1 cellular context compared by ENCODE assay signal in genomic region chr17:81995463-81996231, GRCh38.
A peak's percentile ranks its signal among the peaks of the same experiment; 100 is the strongest.
TF ChIP-seq lines count a peak whose summit lies in the region.

No MANE protein-coding gene starts in this region.

TF ChIP-seq in HepG2, 621 proteins besides CTCF, POLR2A, EP300 and RAD21 (continued from another document and continues in another):
- no peak for TF ChIP-seq FOXP4 (CRISPR knock-in tag; IDR thresholded peaks at IDR 0.05)
- 0 out of 2 replicates have a peak, but pooled peaks have one; percentile 10 for TF ChIP-seq FOXK1 (CRISPR knock-in tag; IDR thresholded peaks at IDR 0.05; ENCODE audit: borderline replicate concordance, low read depth)
- no peak for TF ChIP-seq KLF15 (CRISPR knock-in tag; IDR thresholded peaks at IDR 0.05; ENCODE audit: borderline replicate concordance)
- TF ChIP-seq ZNF382 (CRISPR knock-in tag; IDR thresholded peaks at IDR 0.05; ENCODE audit: borderline replicate concordance): no peak
- TF ChIP-seq ZHX1 (CRISPR knock-in tag; IDR thresholded peaks at IDR 0.05; ENCODE audit: low read depth): no peak; the same call in 1 of the 2 replicates
- no peak for TF ChIP-seq TBP (CRISPR knock-in tag; IDR thresholded peaks at IDR 0.05)
- TF ChIP-seq DMAP1 (CRISPR knock-in tag; IDR thresholded peaks at IDR 0.05): peak; percentile 81
- TF ChIP-seq ZNF546 (CRISPR knock-in tag; conservative IDR thresholded peaks at IDR 0.05): no peak; the same call in 1 of the 2 replicates
- peak; percentile 70; the same call in 1 of the 2 replicates for TF ChIP-seq FUBP1 (CRISPR knock-in tag; IDR thresholded peaks at IDR 0.05; ENCODE audit: borderline replicate concordance)
- TF ChIP-seq PHF8 (CRISPR knock-in tag; IDR thresholded peaks at IDR 0.05): peak; percentile 82
- TF ChIP-seq ZNF556 (CRISPR knock-in tag; IDR thresholded peaks at IDR 0.05; ENCODE audit: borderline replicate concordance): no peak
- TF ChIP-seq HNRNPH1 (optimal IDR thresholded peaks at IDR 0.05; ENCODE audit: low read depth, low read length): peak; percentile 86
- no peak for TF ChIP-seq CENPX (CRISPR knock-in tag; IDR thresholded peaks at IDR 0.05)
- no peak for TF ChIP-seq HMGXB3 (CRISPR knock-in tag; IDR thresholded peaks at IDR 0.05; ENCODE audit: borderline replicate concordance)
- no peak for TF ChIP-seq SUZ12 (IDR thresholded peaks at IDR 0.05; ENCODE audit: low read depth, low read length)
- 0 out of 2 replicates have a peak, but pooled peaks have one; percentile 44 for TF ChIP-seq ZSCAN25 (CRISPR knock-in tag; IDR thresholded peaks at IDR 0.05)
- TF ChIP-seq ASH2L (IDR thresholded peaks at IDR 0.05; ENCODE audit: insufficient read length, low read depth, low read length): no peak
- TF ChIP-seq SNRNP70 (IDR thresholded peaks at IDR 0.05; ENCODE audit: low read depth, low read length): no peak
- TF ChIP-seq KMT2B (CRISPR knock-in tag; IDR thresholded peaks at IDR 0.05): peak; percentile 59; the same call in 1 of the 2 replicates
- peak; percentile 50; the same call in 1 of the 2 replicates for TF ChIP-seq ZNF512 (CRISPR knock-in tag; IDR thresholded peaks at IDR 0.05)
- peak; percentile 45 for TF ChIP-seq ARHGAP35 (CRISPR knock-in tag; IDR thresholded peaks at IDR 0.05; ENCODE audit: borderline replicate concordance)
- TF ChIP-seq ZNF878 (CRISPR knock-in tag; IDR thresholded peaks at IDR 0.05): peak; percentile 6; the same call in 1 of the 2 replicates
- TF ChIP-seq AKAP8 (CRISPR knock-in tag; IDR thresholded peaks at IDR 0.05): peak; percentile 11
- no peak; the same call in 1 of the 2 replicates for TF ChIP-seq KDM6A (CRISPR knock-in tag; IDR thresholded peaks at IDR 0.05; ENCODE audit: low read depth)
- TF ChIP-seq GPBP1L1 (CRISPR knock-in tag; IDR thresholded peaks at IDR 0.05): no peak
- TF ChIP-seq RBAK (CRISPR knock-in tag; IDR thresholded peaks at IDR 0.05): no peak
- TF ChIP-seq KLF16 (CRISPR knock-in tag; IDR thresholded peaks at IDR 0.05): no peak
- peak; percentile 78 for TF ChIP-seq THAP9 (CRISPR knock-in tag; IDR thresholded peaks at IDR 0.05; ENCODE audit: borderline replicate concordance)
- TF ChIP-seq BHLHE40 (IDR thresholded peaks at IDR 0.05; ENCODE audit: low read length): peak; percentile 39; the same call in 1 of the 2 replicates
- no peak for TF ChIP-seq REST (IDR thresholded peaks at IDR 0.05; ENCODE audit: borderline replicate concordance in 1 of 2, low read depth in 1 of 2, low read length in 2 of 2)
- no peak for TF ChIP-seq SP1 (IDR thresholded peaks at IDR 0.05)
- TF ChIP-seq SP1 (CRISPR knock-in tag; IDR thresholded peaks at IDR 0.05): peak; percentile 55
- no peak for TF ChIP-seq E2F1 (CRISPR knock-in tag; IDR thresholded peaks at IDR 0.05)
- no peak for TF ChIP-seq ZNF674 (CRISPR knock-in tag; IDR thresholded peaks at IDR 0.05; ENCODE audit: low read depth)
